8 cellular contexts compared by ENCODE assay signal in the genomic region with DNA sequence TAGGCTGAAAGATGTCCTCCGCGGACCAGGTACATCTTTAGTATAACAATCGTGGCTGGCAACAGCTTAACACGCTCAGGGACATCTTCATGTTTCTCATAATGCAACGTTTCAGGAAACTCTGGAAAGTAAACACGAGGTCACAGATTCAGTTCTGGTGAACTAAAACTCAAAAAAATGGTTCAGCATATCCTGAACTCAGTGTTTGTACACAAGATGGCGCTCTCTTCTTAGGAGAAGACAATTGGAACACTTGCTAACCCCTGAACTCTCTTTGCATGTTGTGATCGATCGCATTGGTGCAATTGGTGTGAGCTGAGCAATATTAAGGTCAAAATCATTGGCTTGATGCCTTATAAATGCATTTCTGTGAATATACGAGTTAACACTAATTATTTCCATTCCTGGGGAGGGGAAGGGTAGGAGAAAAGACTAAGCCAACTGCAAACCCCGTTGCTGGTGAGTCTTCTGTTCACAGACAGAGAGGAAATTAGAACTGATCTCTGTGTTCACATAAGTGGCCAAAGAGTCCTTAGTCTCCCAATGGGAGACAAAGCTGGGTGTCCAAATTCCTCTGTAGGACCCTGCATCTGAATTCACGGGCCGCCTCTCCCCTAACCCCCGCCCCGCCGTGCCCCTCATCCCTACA. TPM values are rescaled to one million over a fixed set of nuclear protein-coding genes. Genes with fewer than 3 reads are reported as not detected.
DNase-seq lines count a peak whose midpoint lies in the region; ATAC-seq lines count a peak whose summit lies in the region.

No MANE protein-coding gene starts in this region.

- peaks cover 11% of the 10 kb centered on the region for H3K4me1 Mint-ChIP-seq in activated naive CD8-positive, alpha-beta T cell treated with anti-CD3 and anti-CD28 coated beads, Interleukin-2, amount 50 U/mL, for 24 hours

- intact Hi-C loops in left ventricle myocardium superior (cut with micrococcal nuclease) = loop anchor here (2.0 kb wide), 1 partner anchor 208 kb away; no protein-coding TSS in a partner anchor

- no peak overlapping the region for H3K27ac Mint-ChIP-seq in activated naive CD8-positive, alpha-beta T cell treated with anti-CD3 and anti-CD28 coated beads, Interleukin-2, amount 50 U/mL, for 24 hours

- H3K36me3 Mint-ChIP-seq in activated naive CD8-positive, alpha-beta T cell treated with anti-CD3 and anti-CD28 coated beads, Interleukin-2, amount 50 U/mL, for 24 hours (ENCODE audit: low read depth) = no peaks in the 10 kb centered on the region

- DNase-seq in DMS153 treated with DMSO at 0.1 percent for 48 hours (lab: John Stamatoyannopoulos, UW; ENCODE audit: unreplicated experiment) (peak; percentile 84), NCI-H524 treated with DMSO at 0.1 percent for 48 hours (lab: John Stamatoyannopoulos, UW) (peak; percentile 21), left ventricle myocardium superior (no peak), retina (peak; percentile 74)
- DNase-seq in activated naive CD8-positive, alpha-beta T cell treated with anti-CD3 and anti-CD28 coated beads, Interleukin-2, amount 50 U/mL, for 24 hours = peak; percentile 4

- H3K4me3 Mint-ChIP-seq in activated naive CD8-positive, alpha-beta T cell treated with anti-CD3 and anti-CD28 coated beads, Interleukin-2, amount 50 U/mL, for 24 hours = no peak overlapping the region

- peaks cover 14% of the 10 kb centered on the region for H3K27me3 Mint-ChIP-seq in activated naive CD8-positive, alpha-beta T cell treated with anti-CD3 and anti-CD28 coated beads, Interleukin-2, amount 50 U/mL, for 24 hours

- no peaks in the 10 kb centered on the region for H3K9me3 Mint-ChIP-seq in activated naive CD8-positive, alpha-beta T cell treated with anti-CD3 and anti-CD28 coated beads, Interleukin-2, amount 50 U/mL, for 24 hours

- peak; percentile 80 for ATAC-seq in GM19035 (IDR thresholded peaks at IDR 0.05; ENCODE audit: unreplicated experiment)
- ATAC-seq in HG03460 (IDR thresholded peaks at IDR 0.05; ENCODE audit: unreplicated experiment) = peak; percentile 68
- ATAC-seq in activated naive CD8-positive, alpha-beta T cell treated with anti-CD3 and anti-CD28 coated beads, Interleukin-2, amount 50 U/mL, for 24 hours = peak; percentile 58
- ATAC-seq in left ventricle myocardium superior = peak; percentile 73
- ATAC-seq in GM21381 (IDR thresholded peaks at IDR 0.05; ENCODE audit: unreplicated experiment) = no peak

RNA-seq across cellular contexts. Expression of a gene that starts 52.6 kb away (rescaled TPM):
- total RNA-seq in left ventricle myocardium superior = 11.4 TPM
